ENCODE assay signal across 1 cellular context in genomic region chr22:21001601-21002325, GRCh38.
A peak's percentile ranks its signal among the peaks of the same experiment; 100 is the strongest.
TF ChIP-seq lines count a peak whose summit lies in the region.

TSS of gene THAP7 (minus strand) at chr22:21002118. CDS start at chr22:21001911, 207 bp downstream.

TF ChIP-seq in K562, 482 proteins besides CTCF, POLR2A, EP300 and RAD21 (continued from another document and continues in another):
- TF ChIP-seq RREB1 (CRISPR knock-in tag; IDR thresholded peaks at IDR 0.05) (peak; percentile 98), HOMEZ (CRISPR knock-in tag; IDR thresholded peaks at IDR 0.05) (peak; percentile 81), ZNF395 (CRISPR knock-in tag; IDR thresholded peaks at IDR 0.05) (no peak), HDAC3 (IDR thresholded peaks at IDR 0.05; ENCODE audit: borderline replicate concordance, partially characterized antibody) (no peak), THRB (CRISPR knock-in tag; conservative IDR thresholded peaks at IDR 0.05) (peak; percentile 88), ZBED1 (IDR thresholded peaks at IDR 0.05) (no peak), MECOM (CRISPR knock-in tag; IDR thresholded peaks at IDR 0.05) (no peak), KLF10 (CRISPR knock-in tag; IDR thresholded peaks at IDR 0.05) (no peak), ZNF134 (CRISPR knock-in tag; conservative IDR thresholded peaks at IDR 0.05) (peak; percentile 77), THAP12 (CRISPR knock-in tag; IDR thresholded peaks at IDR 0.05) (peak; percentile 98), ZNF408 (CRISPR knock-in tag; IDR thresholded peaks at IDR 0.05; ENCODE audit: low read depth) (peak; percentile 56; the same call in 1 of the 2 replicates), ZNF668 (CRISPR knock-in tag; IDR thresholded peaks at IDR 0.05) (no peak), BMI1 (IDR thresholded peaks at IDR 0.05; ENCODE audit: low read length) (0 out of 2 replicates have a peak, but pooled peaks have one; percentile 49), RNF2 (IDR thresholded peaks at IDR 0.05) (no peak), ZBTB11 (CRISPR knock-in tag; IDR thresholded peaks at IDR 0.05) (peak in 1 of 3 experiments; percentile 61; a peak in 2 of 6 replicates), CHD1 (IDR thresholded peaks at IDR 0.05; ENCODE audit: low read length) (peak; percentile 5), POLR2G (IDR thresholded peaks at IDR 0.05; ENCODE audit: low read depth, low read length) (no peak), ZNF699 (CRISPR knock-in tag; IDR thresholded peaks at IDR 0.05; ENCODE audit: insufficient replicate concordance) (no peak), ZNF140 (CRISPR knock-in tag; IDR thresholded peaks at IDR 0.05) (no peak), RHOXF2B (CRISPR knock-in tag; conservative IDR thresholded peaks at IDR 0.05) (peak; percentile 73), HOXB6 (CRISPR knock-in tag; IDR thresholded peaks at IDR 0.05; ENCODE audit: borderline replicate concordance) (peak; percentile 56; the same call in 1 of the 2 replicates), TSHZ1 (CRISPR knock-in tag; IDR thresholded peaks at IDR 0.05) (peak; percentile 16), TBP (optimal IDR thresholded peaks at IDR 0.05; ENCODE audit: low read depth, low read length) (no peak), PHF8 (IDR thresholded peaks at IDR 0.05; ENCODE audit: borderline replicate concordance, low read length) (peak; percentile 100), ARNT (IDR thresholded peaks at IDR 0.05) (no peak), ZNF589 (CRISPR knock-in tag; IDR thresholded peaks at IDR 0.05; ENCODE audit: low read depth) (no peak), DEAF1 (CRISPR knock-in tag; IDR thresholded peaks at IDR 0.05) (no peak; the same call in none of the 2 replicates), HLTF (IDR thresholded peaks at IDR 0.05) (no peak), ZNF57 (CRISPR knock-in tag; IDR thresholded peaks at IDR 0.05) (peak; percentile 78), FOXK2 (conservative IDR thresholded peaks at IDR 0.05 in 1 of 2, IDR thresholded peaks at IDR 0.05 in 1 of 2; ENCODE audit: low read depth in 2 of 2) (no peak), BRD4 (IDR thresholded peaks at IDR 0.05) (peak; percentile 87; the same call in 1 of the 2 replicates), ZNF184 (CRISPR knock-in tag; IDR thresholded peaks at IDR 0.05) (no peak), ZNF511 (CRISPR knock-in tag; IDR thresholded peaks at IDR 0.05) (no peak), PHF20 (IDR thresholded peaks at IDR 0.05; ENCODE audit: partially characterized antibody) (no peak), HDAC6 (IDR thresholded peaks at IDR 0.05; ENCODE audit: low read depth, low read length) (peak; percentile 68), PCBP1 (IDR thresholded peaks at IDR 0.05; ENCODE audit: low read depth, low read length, poor library complexity, severe bottlenecking) (no peak), SAFB (IDR thresholded peaks at IDR 0.05; ENCODE audit: borderline replicate concordance, low read depth, low read length) (no peak), ZNF175 (CRISPR knock-in tag; IDR thresholded peaks at IDR 0.05; ENCODE audit: low read depth) (no peak), MYC (IDR thresholded peaks at IDR 0.05; ENCODE audit: low read depth, low read length) (peak; percentile 97), MYC (CRISPR knock-in tag; IDR thresholded peaks at IDR 0.05; ENCODE audit: borderline replicate concordance, low read depth) (peak; percentile 98), KDM2B (CRISPR knock-in tag; IDR thresholded peaks at IDR 0.05) (peak; percentile 99)
